ENCODE assay signal across 16 cellular contexts in genomic region chr5:130074820-130075219, GRCh38.
DNase-seq lines count a peak whose midpoint lies in the region; ATAC-seq and TF ChIP-seq lines count a peak whose summit lies in the region.
"Had no signal": no experiment of that assay in that cellular context is flagged by ENCODE, and none has a peak within 500 bp of the region (broad histone marks: within the 10 kb centered on the region; RNA-seq: fewer than 3 reads in every experiment).

No MANE protein-coding gene starts in this region.

- in situ Hi-C loops in GM13976 (cut with MboI; ENCODE audit: low sequenced_read_pairs, unreplicated experiment), result no loop called here

- peak; percentile 4 for DNase-seq in COLO829 (ENCODE audit: low spot score)
- peak; percentile 9 for DNase-seq in myocyte (ENCODE audit: low read depth)
- DNase-seq in retinal pigment epithelial cell (ENCODE audit: low read depth), result peak; percentile 6
- no peak for DNase-seq in KG1 (lab: John Stamatoyannopoulos, UW)
- DNase-seq in GM13976 (ENCODE audit: low spot score), result no peak
- DNase-seq in psoas muscle, result no peak
- DNase-seq: AML-193; CD4-positive, alpha-beta T cell; CD8-positive, alpha-beta T cell; COR-L47; DMS79 treated with DMSO at 0.1 percent for 48 hours; GF-D8 had no signal

- WGBS in psoas muscle, 3 donors, result 66 to 71% (median 69%) methylated on average over 3 of the region's 3 CpGs

- H3K4me3 ChIP-seq in retinal pigment epithelial cell (ENCODE audit: low read length), result no peak overlapping the region
- no peak overlapping the region for H3K4me3 ChIP-seq in psoas muscle
- H3K4me3 ChIP-seq: A549; BLaER1 treated with 17β-estradiol and CSF1 and Interleukin-3, amounts not matched to agents 10 nM and 100 nM had no signal

- H3K27me3 ChIP-seq in psoas muscle (ENCODE audit: insufficient read depth in 3 of 3, low read length in 2 of 3), result no peaks in the 10 kb centered on the region
- H3K27me3 ChIP-seq: BLaER1 treated with 17β-estradiol and CSF1 and Interleukin-3, amounts not matched to agents 10 nM and 100 nM had no signal

- no peaks in the 10 kb centered on the region for H3K4me1 ChIP-seq in psoas muscle
- H3K4me1 ChIP-seq: A549; BLaER1 treated with 17β-estradiol and CSF1 and Interleukin-3, amounts not matched to agents 10 nM and 100 nM had no signal

- no peaks in the 10 kb centered on the region for H3K36me3 ChIP-seq in psoas muscle (ENCODE audit: insufficient read depth in 1 of 2, low read depth in 1 of 2)
- H3K36me3 ChIP-seq: BLaER1 treated with 17β-estradiol and CSF1 and Interleukin-3, amounts not matched to agents 10 nM and 100 nM had no signal

- intact Hi-C loops in psoas muscle (cut with DNase I), result no loop called here

- H3K9me3 ChIP-seq in psoas muscle, result no peaks in the 10 kb centered on the region
- H3K9me3 ChIP-seq: A549; BLaER1 treated with 17β-estradiol and CSF1 and Interleukin-3, amounts not matched to agents 10 nM and 100 nM had no signal

- no peak overlapping the region for H3K27ac ChIP-seq in psoas muscle
- H3K27ac ChIP-seq: 22Rv1; A549; BLaER1 treated with 17β-estradiol and CSF1 and Interleukin-3, amounts not matched to agents 10 nM and 100 nM; C4-2B had no signal

- no peak for ATAC-seq in psoas muscle
- ATAC-seq: A549; CD8-positive, alpha-beta T cell had no signal

- TF ChIP-seq CTCF in retinal pigment epithelial cell (conservative IDR thresholded peaks at IDR 0.05; ENCODE audit: low read depth, low read length) (no peak), GM13976 (IDR thresholded peaks at IDR 0.05; ENCODE audit: borderline replicate concordance, control extremely low read depth, extremely low read depth, insufficient read depth, missing control alignments) (no peak), psoas muscle (IDR thresholded peaks at IDR 0.05) (no peak)

Comparison
In these comparisons a context has a peak if more than half of its experiments do, and no peak if none do; other contexts are left out.
1. DNase-seq: peak in COLO829 (single experiment), myocyte (single experiment) and retinal pigment epithelial cell (single experiment); none in KG1 (single experiment), GM13976 (single experiment) and psoas muscle (0 of 2).